Comparison of ENCODE assay signal across 30 cellular contexts in the genomic region with DNA sequence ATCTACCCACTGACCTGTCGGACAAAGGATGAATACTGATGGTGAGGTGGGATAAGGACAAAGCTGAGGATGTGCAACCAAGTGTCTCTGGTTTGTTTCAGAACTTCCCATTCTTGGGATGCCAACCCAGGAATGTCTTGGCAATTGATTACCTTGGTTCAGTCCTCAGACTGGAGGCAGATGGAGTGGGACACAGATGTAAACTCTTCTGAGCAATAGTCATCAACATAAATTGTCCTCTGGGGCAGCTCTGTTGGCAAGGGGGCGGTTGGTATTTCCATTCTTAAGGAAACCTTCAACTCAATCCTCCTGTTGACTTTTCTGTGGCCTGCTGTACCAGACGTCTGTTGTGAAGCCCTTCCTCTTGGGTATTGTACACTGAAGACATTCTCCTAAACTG.
"Had no signal": no experiment of that assay in that cellular context is flagged by ENCODE, and none has a peak within 500 bp of the region (broad histone marks: within the 10 kb centered on the region; RNA-seq: fewer than 3 reads in every experiment).

No MANE protein-coding gene starts in this region.

- H3K9me3 Mint-ChIP-seq: activated CD4-positive, alpha-beta T cell treated with anti-CD3 and anti-CD28 coated beads, Interleukin-2, amount 10 ng/mL, durations not matched to agents 7 days and 5 days; activated naive CD4-positive, alpha-beta T cell treated with anti-CD3 and anti-CD28 coated beads, Interleukin-2, amount 50 U/mL, for 24 hours; activated naive CD8-positive, alpha-beta T cell treated with anti-CD3 and anti-CD28 coated beads, Interleukin-2, amount 10 ng/mL, durations not matched to agents 7 days and 5 days; activated T-cell treated with anti-CD3 and anti-CD28 coated beads, Interleukin-2, amount 50 U/mL, for 24 hours; activated T-helper 2 cell treated with anti-CD3 and anti-CD28 coated beads, Interferon-gamma antibody, Interleukin-2, Interleukin-4, amounts not matched to agents 10 μg/mL and 5 μg/mL and 100 μg/mL, durations not matched to agents 14 hours and 24 hours and 36 hours; T-helper 1 cell treated with Interleukin-12 subunit alpha and Interleukin-12 subunit beta and Interleukin-4 antibody, amounts not matched to agents 30 μg/mL and 1 μg/mL, for 36 hours; T-helper 2 cell treated with Interferon-gamma antibody and Interleukin-4, amounts not matched to agents 5 μg/mL and 100 μg/mL, for 36 hours had no signal

- H3K27ac ChIP-seq: ascending aorta, cardiac muscle cell, PC-9, RWPE1 had no signal

- DNase-seq: activated CD4-positive, alpha-beta T cell treated with anti-CD3 and anti-CD28 coated beads, Interleukin-2, amount 10 ng/mL, durations not matched to agents 7 days and 5 days; activated CD4-positive, alpha-beta T cell treated with anti-CD3 and anti-CD28 coated beads, Interleukin-2, amount 50 U/mL, for 48 hours; activated CD8-positive, alpha-beta T cell treated with anti-CD3 and anti-CD28 coated beads, Interleukin-2, amount 10 ng/mL, durations not matched to agents 7 days and 5 days; activated gamma-delta T cell; activated naive CD4-positive, alpha-beta T cell treated with Interleukin-2 at 50 U/mL for 16 hours; activated naive CD8-positive, alpha-beta T cell treated with anti-CD3 and anti-CD28 coated beads, Interleukin-2, amount 10 ng/mL, durations not matched to agents 7 days and 5 days; activated T-cell treated with anti-CD3 and anti-CD28 coated beads, Interleukin-2, amount 50 U/mL, for 24 hours; amygdala; Karpas-422; KBM-7; MG63; MV-4-11; NCI-H1092; NCI-H1436 treated with DMSO at 0.1 percent for 48 hours; NCI-H1694 treated with DMSO at 0.1 percent for 48 hours; NCI-H2029; NCI-H345; NCI-H524 treated with DMSO at 0.1 percent for 48 hours; NK-92 treated with Interleukin-12 subunit alpha and Interleukin-12 subunit beta, amount 100 ng/mL, for 24 hours; PC-9 had no signal

- H3K36me3 Mint-ChIP-seq: activated naive CD4-positive, alpha-beta T cell treated with anti-CD3 and anti-CD28 coated beads, Interleukin-2, amount 50 U/mL, for 24 hours; activated naive CD8-positive, alpha-beta T cell treated with anti-CD3 and anti-CD28 coated beads, Interleukin-2, amount 10 ng/mL, durations not matched to agents 7 days and 5 days had no signal

- ATAC-seq: activated CD8-positive, alpha-beta T cell treated with anti-CD3 and anti-CD28 coated beads, Interleukin-2, amount 10 ng/mL, durations not matched to agents 7 days and 5 days; Right ventricle myocardium inferior had no signal

- H3K9me3 ChIP-seq: ascending aorta, MG63 had no signal

- H3K27ac Mint-ChIP-seq: activated CD4-positive, alpha-beta T cell treated with anti-CD3 and anti-CD28 coated beads, Interleukin-2, amount 10 ng/mL, durations not matched to agents 7 days and 5 days; activated CD8-positive, alpha-beta T cell treated with anti-CD3 and anti-CD28 coated beads, Interleukin-2, amount 10 ng/mL, durations not matched to agents 7 days and 5 days; activated naive CD4-positive, alpha-beta T cell treated with anti-CD3 and anti-CD28 coated beads, Interleukin-2, amount 50 U/mL, for 24 hours; activated naive CD8-positive, alpha-beta T cell treated with anti-CD3 and anti-CD28 coated beads, Interleukin-2, amount 10 ng/mL, durations not matched to agents 7 days and 5 days; activated T-cell treated with anti-CD3 and anti-CD28 coated beads, Interleukin-2, amount 50 U/mL, for 24 hours; activated T-helper 2 cell treated with anti-CD3 and anti-CD28 coated beads, Interferon-gamma antibody, Interleukin-2, Interleukin-4, amounts not matched to agents 10 μg/mL and 5 μg/mL and 100 μg/mL, durations not matched to agents 14 hours and 24 hours and 36 hours; T-helper 1 cell treated with Interleukin-12 subunit alpha and Interleukin-12 subunit beta and Interleukin-4 antibody, amounts not matched to agents 30 μg/mL and 1 μg/mL, for 36 hours; T-helper 2 cell treated with Interferon-gamma antibody and Interleukin-4, amounts not matched to agents 5 μg/mL and 100 μg/mL, for 36 hours had no signal

- H2AFZ ChIP-seq: PC-9 had no signal

- FAIRE-seq: RCC 7860, TTC549 had no signal

- H3K4me3 Mint-ChIP-seq: activated CD4-positive, alpha-beta T cell treated with anti-CD3 and anti-CD28 coated beads, Interleukin-2, amount 10 ng/mL, durations not matched to agents 7 days and 5 days; activated CD8-positive, alpha-beta T cell treated with anti-CD3 and anti-CD28 coated beads, Interleukin-2, amount 10 ng/mL, durations not matched to agents 7 days and 5 days; activated naive CD4-positive, alpha-beta T cell treated with anti-CD3 and anti-CD28 coated beads, Interleukin-2, amount 50 U/mL, for 24 hours; activated naive CD8-positive, alpha-beta T cell treated with anti-CD3 and anti-CD28 coated beads, Interleukin-2, amount 10 ng/mL, durations not matched to agents 7 days and 5 days; activated T-cell treated with anti-CD3 and anti-CD28 coated beads, Interleukin-2, amount 50 U/mL, for 24 hours; T-helper 1 cell treated with Interleukin-12 subunit alpha and Interleukin-12 subunit beta and Interleukin-4 antibody, amounts not matched to agents 30 μg/mL and 1 μg/mL, for 36 hours; T-helper 2 cell treated with Interferon-gamma antibody and Interleukin-4, amounts not matched to agents 5 μg/mL and 100 μg/mL, for 36 hours had no signal

- H3K36me3 ChIP-seq: ascending aorta, cardiac muscle cell, MG63 had no signal

- H3K4me3 ChIP-seq: ascending aorta, cardiac muscle cell, MG63, PC-9 had no signal

- H3K27me3 ChIP-seq: ascending aorta, cardiac muscle cell, MG63 had no signal
